Comparison of ENCODE assay signal across 10 cellular contexts in the genomic region with DNA sequence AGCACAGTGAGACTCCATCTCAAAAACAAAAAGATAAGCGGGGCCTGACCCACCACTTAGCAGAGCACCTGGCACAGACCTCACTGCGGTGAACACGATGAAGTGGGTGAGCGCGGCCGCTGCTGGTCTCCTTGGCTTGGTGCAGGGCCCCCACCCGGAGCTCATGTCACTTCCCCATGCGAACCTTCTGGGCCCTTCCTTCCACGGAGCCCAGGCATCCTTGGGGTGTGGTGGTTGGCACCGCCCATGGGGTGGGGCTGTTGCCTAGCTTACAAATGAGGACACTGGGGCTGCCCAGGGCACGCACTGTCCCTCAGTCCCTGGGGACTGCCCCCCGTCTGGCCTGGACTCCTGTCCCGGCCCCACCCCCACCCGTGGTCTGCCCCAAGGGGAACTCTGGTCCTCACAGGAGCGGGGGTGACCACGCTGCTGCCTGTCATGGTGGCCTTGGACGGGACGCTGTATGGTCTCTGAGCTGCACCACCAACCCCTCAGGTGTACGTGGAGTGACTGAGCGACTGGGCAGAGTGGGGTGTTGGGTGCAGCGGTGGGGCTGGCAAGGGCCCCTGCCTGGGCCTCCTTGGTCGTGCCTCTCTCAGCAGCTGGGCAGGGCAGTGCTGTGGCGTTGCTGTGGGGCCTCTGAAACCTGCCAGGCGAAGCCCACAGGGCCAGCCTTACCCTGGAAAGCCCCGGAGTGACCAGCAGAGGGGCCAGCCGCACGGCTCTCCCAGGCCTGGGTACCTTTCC. TPM values are rescaled to one million over a fixed set of nuclear protein-coding genes. Genes with fewer than 3 reads are reported as not detected.
DNase-seq lines count a peak whose midpoint lies in the region; ATAC-seq and TF ChIP-seq lines count a peak whose summit lies in the region.
"Had no signal": no experiment of that assay in that cellular context is flagged by ENCODE, and none has a peak within 500 bp of the region (broad histone marks: within the 10 kb centered on the region; RNA-seq: fewer than 3 reads in every experiment).

No MANE protein-coding gene starts in this region.

- POLR2A ChIA-PET in T-cell (lab: Charles Lee): no interaction called here
- POLR2A ChIA-PET in Caco-2 (lab: Charles Lee): no interaction called here

- intact Hi-C loops in Caco-2 (cut with micrococcal nuclease; ENCODE audit: unreplicated experiment): no loop called here

- H3K4me1 ChIP-seq in CD4-positive, CD25-positive, alpha-beta regulatory T cell (ENCODE audit: control insufficient read depth, insufficient read depth, low read length, poor library complexity, severe bottlenecking): peaks cover 61% of the 10 kb centered on the region
- H3K4me1 ChIP-seq in Caco-2: no peaks in the 10 kb centered on the region

- DNase-seq in CD4-positive, CD25-positive, alpha-beta regulatory T cell: no peak
- DNase-seq in T-cell (peak in 4 of 34 experiments; percentile 23 to 53 (median 26)), osteocyte (ENCODE audit: extremely low spot score, unreplicated experiment) (no peak), Caco-2 (no peak), kidney glomerular epithelial cell (lab: John Stamatoyannopoulos, UW) (no peak), NCI-H2029 (lab: John Stamatoyannopoulos, UW) (no peak)
- no peak for DNase-seq in effector CD8-positive, alpha-beta T cell (lab: John Stamatoyannopoulos, UW)
- DNase-seq: activated CD4-positive, alpha-beta T cell treated with anti-CD3 and anti-CD28 coated beads, Interleukin-2, amount 50 U/mL, for 48 hours; nucleus accumbens had no signal

- peaks cover 4% of the 10 kb centered on the region for H3K36me3 ChIP-seq in CD4-positive, CD25-positive, alpha-beta regulatory T cell (ENCODE audit: control insufficient read depth, insufficient read depth, low read length)
- no peaks in the 10 kb centered on the region for H3K36me3 ChIP-seq in Caco-2 (ENCODE audit: control insufficient read depth, insufficient read depth, low read length)

- no TSS peak for BruUV-seq in Caco-2 (replicated peaks; lab: Mats Ljungman, UMichigan)

- H3K27me3 Mint-ChIP-seq in CD4-positive, CD25-positive, alpha-beta regulatory T cell: no peaks in the 10 kb centered on the region
- no peaks in the 10 kb centered on the region for H3K27me3 Mint-ChIP-seq in T-cell
- H3K27me3 Mint-ChIP-seq in osteocyte (ENCODE audit: unreplicated experiment): no peaks in the 10 kb centered on the region
- no peaks in the 10 kb centered on the region for H3K27me3 Mint-ChIP-seq in Caco-2 (ENCODE audit: insufficient read depth, unreplicated experiment)

- no peaks in the 10 kb centered on the region for H3K9me3 Mint-ChIP-seq in CD4-positive, CD25-positive, alpha-beta regulatory T cell
- H3K9me3 Mint-ChIP-seq in T-cell (no peaks in the 10 kb centered on the region), osteocyte (ENCODE audit: unreplicated experiment) (no peaks in the 10 kb centered on the region), Caco-2 (ENCODE audit: unreplicated experiment) (no peaks in the 10 kb centered on the region)

- peak overlapping the region in 3 of 4 donors; percentile 21 to 68 (median 35) for H3K4me3 Mint-ChIP-seq in CD4-positive, CD25-positive, alpha-beta regulatory T cell
- H3K4me3 Mint-ChIP-seq in T-cell: peak overlapping the region in 1 of 3 donors; percentile 75
- no peak overlapping the region for H3K4me3 Mint-ChIP-seq in osteocyte (ENCODE audit: unreplicated experiment)
- H3K4me3 Mint-ChIP-seq in Caco-2 (ENCODE audit: unreplicated experiment): no peak overlapping the region

- H3K27me3 ChIP-seq in CD4-positive, CD25-positive, alpha-beta regulatory T cell (ENCODE audit: control insufficient read depth, insufficient read depth, low read length): no peaks in the 10 kb centered on the region
- H3K27me3 ChIP-seq in Caco-2 (replicated peaks; ENCODE audit: control insufficient read depth, insufficient read depth, low read length): no peaks in the 10 kb centered on the region

- CTCF ChIA-PET in T-cell (lab: Charles Lee): interaction anchor here in 1 of 2 donors (0.6 kb wide), 1 partner anchor 367 kb away, joined by 3 read pairs; no protein-coding TSS in a partner anchor
- CTCF ChIA-PET in Caco-2 (lab: Charles Lee): no interaction called here

- no peak for TF ChIP-seq CTCF in osteocyte (IDR thresholded peaks at IDR 0.05)
- TF ChIP-seq CTCF in Caco-2 (IDR thresholded peaks at IDR 0.05; ENCODE audit: insufficient read depth in 1 of 2, low read depth in 1 of 2, low read length in 1 of 2, severe bottlenecking in 1 of 2, unreplicated experiment in 1 of 2): no peak

- no peaks in the 10 kb centered on the region for H3K9me3 ChIP-seq in CD4-positive, CD25-positive, alpha-beta regulatory T cell (ENCODE audit: control insufficient read depth in 2 of 2, low read length in 2 of 2)
- H3K9me3 ChIP-seq in Caco-2: no peaks in the 10 kb centered on the region

- peak overlapping the region in 2 of 3 donors; percentile 25 to 68 for H3K27ac Mint-ChIP-seq in CD4-positive, CD25-positive, alpha-beta regulatory T cell
- H3K27ac Mint-ChIP-seq in T-cell (peak overlapping the region; percentile 36 to 77), osteocyte (ENCODE audit: unreplicated experiment) (peak overlapping the region; percentile 65), Caco-2 (ENCODE audit: unreplicated experiment) (no peak overlapping the region)

- peak overlapping the region; percentile 5 for H3K27ac ChIP-seq in CD4-positive, CD25-positive, alpha-beta regulatory T cell (ENCODE audit: insufficient read depth, low read length, poor library complexity, severe bottlenecking)

- H3K36me3 Mint-ChIP-seq in CD4-positive, CD25-positive, alpha-beta regulatory T cell: no peaks in the 10 kb centered on the region
- H3K36me3 Mint-ChIP-seq in T-cell: no peaks in the 10 kb centered on the region
- H3K36me3 Mint-ChIP-seq in osteocyte (ENCODE audit: unreplicated experiment): no peaks in the 10 kb centered on the region
- H3K36me3 Mint-ChIP-seq in Caco-2 (ENCODE audit: insufficient read depth, unreplicated experiment): peaks cover 11% of the 10 kb centered on the region

- peaks cover 0 to 63% (median 27%) of the 10 kb centered on the region in 4 donors for H3K4me1 Mint-ChIP-seq in CD4-positive, CD25-positive, alpha-beta regulatory T cell
- peaks cover 58 to 62% (median 58%) of the 10 kb centered on the region in 3 donors for H3K4me1 Mint-ChIP-seq in T-cell
- peaks cover 42% of the 10 kb centered on the region for H3K4me1 Mint-ChIP-seq in osteocyte (ENCODE audit: unreplicated experiment)
- H3K4me1 Mint-ChIP-seq in Caco-2 (ENCODE audit: low read depth, unreplicated experiment): no peaks in the 10 kb centered on the region

- ATAC-seq in CD4-positive, CD25-positive, alpha-beta regulatory T cell (ENCODE audit: low read depth in 2 of 2): no peak
- ATAC-seq in T-cell (replicated peaks in 1 of 4) (peak in 1 of 4 experiments; percentile 4), esophagus mucosa (peak; percentile 15)

- no peak overlapping the region for H3K4me3 ChIP-seq in CD4-positive, CD25-positive, alpha-beta regulatory T cell (ENCODE audit: low read depth, low read length)
- H3K4me3 ChIP-seq in Caco-2 (ENCODE audit: low read depth, low read length): no peak overlapping the region

RNA-seq across cellular contexts. Expression of a gene that starts 15.3 kb away (rescaled TPM):
- total RNA-seq in CD4-positive, CD25-positive, alpha-beta regulatory T cell: 94.6 TPM
- under 1 TPM; 0.16 to 0.78 (median 0.31) TPM for polyA plus RNA-seq in CD4-positive, CD25-positive, alpha-beta regulatory T cell
- 100 to 1,000 TPM in 2 of 5 donors, 10 to 100 TPM in 3; 82.1 to 114 (median 99.3) TPM for total RNA-seq in T-cell
- 26.1 TPM for total RNA-seq in esophagus mucosa
- 42.1 and 46.2 TPM in 2 replicates for total RNA-seq in osteocyte
- 90.3 and 96.1 TPM in 2 replicates for total RNA-seq in Caco-2 (2022)

Comparison
In these comparisons a context has a peak if more than half of its experiments do, and no peak if none do; other contexts are left out.
1. H3K4me3 Mint-ChIP-seq: peak in CD4-positive, CD25-positive, alpha-beta regulatory T cell (3 of 4); none in osteocyte (single experiment) and Caco-2 (single experiment).